In the genomic region with DNA sequence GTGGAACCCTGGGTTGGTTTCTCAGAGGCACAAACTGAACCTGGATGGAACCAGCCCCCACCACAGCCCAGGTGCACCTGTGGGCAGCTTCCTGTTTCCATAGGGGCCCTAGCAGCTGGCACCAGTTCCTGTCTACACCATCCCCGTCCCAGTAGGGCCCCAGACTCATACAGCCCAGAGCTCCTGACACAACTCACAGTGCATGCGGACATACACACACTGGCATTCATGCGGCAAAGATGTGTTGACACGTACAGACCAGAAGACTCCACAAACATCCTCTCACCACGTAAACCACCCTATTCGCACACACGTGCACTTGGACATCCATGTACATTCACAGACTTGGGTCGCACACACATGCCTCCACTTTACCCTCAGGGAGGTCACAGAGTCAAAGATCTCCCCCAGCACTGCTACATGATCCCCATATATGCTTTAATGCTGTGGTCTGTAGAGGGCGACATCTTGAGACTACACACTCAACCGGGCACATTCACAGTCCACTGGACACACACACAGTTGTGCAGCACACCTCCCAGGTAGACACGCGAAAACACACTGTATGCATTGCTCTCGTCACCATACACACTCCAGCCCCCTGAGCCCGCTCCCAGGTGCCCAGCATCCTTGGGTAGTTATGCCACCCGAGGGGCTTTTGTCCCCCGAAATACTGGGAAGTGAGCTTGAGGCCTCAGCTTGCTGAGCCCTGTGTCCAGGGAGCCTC, we compare ENCODE assay signal across 8 cellular contexts. TPM values are rescaled to one million over a fixed set of nuclear protein-coding genes. Genes with fewer than 3 reads are reported as not detected.
A peak's percentile ranks its signal among the peaks of the same experiment; 100 is the strongest.
DNase-seq lines count a peak whose midpoint lies in the region; ATAC-seq and TF ChIP-seq lines count a peak whose summit lies in the region.

No MANE protein-coding gene starts in this region.

- H3K27ac ChIP-seq in OCI-LY1 (ENCODE audit: low read depth, low read length, poor library complexity, severe bottlenecking), result peak overlapping the region; percentile 97

- peaks cover 5% of the 10 kb centered on the region for H3K36me3 Mint-ChIP-seq in nephron progenitor cell (ENCODE audit: low read depth)

- H3F3A ChIP-seq in OCI-LY1 (ENCODE audit: insufficient read depth, low read length), result no peaks in the 10 kb centered on the region

- peak; percentile 48 for ATAC-seq in GM18858 (IDR thresholded peaks at IDR 0.05; ENCODE audit: unreplicated experiment)
- peak; percentile 51 for ATAC-seq in HG02943 (IDR thresholded peaks at IDR 0.05; ENCODE audit: low read depth, unreplicated experiment)

- no peaks in the 10 kb centered on the region for H4K20me1 ChIP-seq in OCI-LY1 (ENCODE audit: insufficient read depth, low read length)

- no peaks in the 10 kb centered on the region for H3K9me3 Mint-ChIP-seq in nephron progenitor cell

- H3K27me3 Mint-ChIP-seq in nephron progenitor cell (ENCODE audit: low read depth, poor library complexity), result no peaks in the 10 kb centered on the region

- peaks cover 41% of the 10 kb centered on the region for H3K79me2 ChIP-seq in OCI-LY1 (ENCODE audit: insufficient read depth, low read length)

- H3K27me3 ChIP-seq in BJ (ENCODE audit: control insufficient read depth, insufficient read depth, low read length) (no peaks in the 10 kb centered on the region), OCI-LY1 (ENCODE audit: insufficient read depth, low read length) (no peaks in the 10 kb centered on the region)

- H3K9me3 ChIP-seq in OCI-LY1 (ENCODE audit: low read length), result no peaks in the 10 kb centered on the region

- no peak overlapping the region for H3K4me3 ChIP-seq in BJ (ENCODE audit: low read depth, low read length)
- peak overlapping the region; percentile 68 for H3K4me3 ChIP-seq in OCI-LY1 (ENCODE audit: low read depth, low read length, poor library complexity, severe bottlenecking)

- H3K27ac Mint-ChIP-seq in nephron progenitor cell, result peak overlapping the region; percentile 81

- peak overlapping the region; percentile 64 for H3K4me3 Mint-ChIP-seq in nephron progenitor cell

- DNase-seq in BJ (ENCODE audit: low read depth), result no peak
- DNase-seq in dermis blood vessel endothelial cell, result peak; percentile 64
- no peak for DNase-seq in nephron progenitor cell
- no peak for DNase-seq in NCI-H524 treated with DMSO at 0.1 percent for 48 hours (lab: John Stamatoyannopoulos, UW)
- DNase-seq in activated effector memory CD4-positive, alpha-beta T cell treated with anti-CD3 and anti-CD28 coated beads, Interleukin-2, amount 50 U/mL, for 16 hours, result no peak

- peaks cover 3% of the 10 kb centered on the region; the same call in 1 of the 2 replicates for H3K36me3 ChIP-seq in BJ (ENCODE audit: control insufficient read depth, insufficient read depth, low read length)
- peaks cover 9% of the 10 kb centered on the region; the same call in 1 of the 2 replicates for H3K36me3 ChIP-seq in OCI-LY1 (ENCODE audit: insufficient read depth, low read length)

- peak overlapping the region; percentile 96 for H3K4me2 ChIP-seq in OCI-LY1 (ENCODE audit: low read length)

- TF ChIP-seq CTCF in BJ (IDR thresholded peaks at IDR 0.05; ENCODE audit: insufficient read depth, low read depth, low read length) (0 out of 2 replicates have a peak, but pooled peaks have one; percentile 11), OCI-LY1 (IDR thresholded peaks at IDR 0.05; ENCODE audit: low read length) (peak; percentile 68), nephron progenitor cell (IDR thresholded peaks at IDR 0.05) (no peak)

- H3K4me1 ChIP-seq in OCI-LY1 (ENCODE audit: insufficient read depth, low read length, severe bottlenecking), result peaks cover 95% of the 10 kb centered on the region

- H3K9me2 ChIP-seq in OCI-LY1 (ENCODE audit: low read depth, low read length), result no peaks in the 10 kb centered on the region

- no peak overlapping the region for H2AFZ ChIP-seq in OCI-LY1 (ENCODE audit: low read length)

- H3K9ac ChIP-seq in OCI-LY1 (ENCODE audit: low read length), result peak overlapping the region; percentile 95

- CTCF ChIA-PET in BJ (lab: Yijun Ruan, JAX), result interaction anchor here (0.8 to 1.8 kb wide), 7 partner anchors 9 to 95 kb away, joined by 3 to 5 read pairs (median 3); no protein-coding TSS in a partner anchor

- POLR2A ChIA-PET in BJ (lab: Charles Lee), result no interaction called here

- peaks cover 98% of the 10 kb centered on the region for H3K4me1 Mint-ChIP-seq in nephron progenitor cell

RNA-seq across cellular contexts. Expression of gene CXXC5, which starts 22.4 kb away (rescaled TPM):
- polyA plus RNA-seq in BJ (2011; rRNA removed), result 36.5 and 50.4 TPM in 2 replicates
- polyA minus RNA-seq in BJ (2011; rRNA and poly(A)+ RNA removed), result 20.3 and 23.6 TPM in 2 replicates
- total RNA-seq in dermis blood vessel endothelial cell, result 29.6 and 36.1 TPM in 2 replicates
